Comparison of ENCODE assay signal across 4 cellular contexts in genomic region chr20:43520074-43520473, GRCh38.
TF ChIP-seq lines count a peak whose summit lies in the region.

No MANE protein-coding gene starts in this region.

TF ChIP-seq in SK-N-SH treated with all-trans-retinoic acid at 6 μM for 48 hours, 23 proteins besides CTCF, POLR2A, EP300 and RAD21:
- peak; percentile 93 for TF ChIP-seq ZNF8 (CRISPR knock-in tag; IDR thresholded peaks at IDR 0.05)
- TF ChIP-seq RARB (CRISPR knock-in tag; IDR thresholded peaks at IDR 0.05) = no peak

TF ChIP-seq in SK-N-SH, 30 proteins besides CTCF, POLR2A, EP300 and RAD21:
- TF ChIP-seq REST (IDR thresholded peaks at IDR 0.05; ENCODE audit: low read depth, low read length) (no peak), SIN3A (IDR thresholded peaks at IDR 0.05; ENCODE audit: borderline replicate concordance, low read depth, low read length) (no peak), FOXM1 (IDR thresholded peaks at IDR 0.05; ENCODE audit: low read depth) (no peak)

TF ChIP-seq in HEK293, 187 proteins besides CTCF, POLR2A, EP300 and RAD21:
- TF ChIP-seq ZNF670 (tag by site-specific recombination; IDR thresholded peaks at IDR 0.05; ENCODE audit: low read depth) (no peak), ZNF146 (tag by site-specific recombination; IDR thresholded peaks at IDR 0.05) (peak; percentile 42; the same call in 1 of the 2 replicates), WT1 (tag by site-specific recombination; IDR thresholded peaks at IDR 0.05) (no peak), ZNF121 (tag by site-specific recombination; IDR thresholded peaks at IDR 0.05) (no peak), ZNF354C (tag by site-specific recombination; IDR thresholded peaks at IDR 0.05; ENCODE audit: borderline replicate concordance, low read depth) (no peak)

TF ChIP-seq in K562, 482 proteins besides CTCF, POLR2A, EP300 and RAD21:
- TF ChIP-seq HMG20A (CRISPR knock-in tag; conservative IDR thresholded peaks at IDR 0.05) (no peak), RBM25 (IDR thresholded peaks at IDR 0.05; ENCODE audit: low read depth, low read length, severe bottlenecking) (peak; percentile 15), ZNF146 (CRISPR knock-in tag; IDR thresholded peaks at IDR 0.05; ENCODE audit: unreplicated experiment) (peak; percentile 30), SUPT5H (IDR thresholded peaks at IDR 0.05) (no peak)
